Comparison of ENCODE assay signal across 16 cellular contexts in genomic region chr6:93087606-93088005, GRCh38.
"Had no signal": no experiment of that assay in that cellular context is flagged by ENCODE, and none has a peak within 500 bp of the region (broad histone marks: within the 10 kb centered on the region; RNA-seq: fewer than 3 reads in every experiment).

No MANE protein-coding gene starts in this region.

- ATAC-seq: left colon; left ventricle myocardium superior; sciatic nerve; stimulated activated naive B cell treated with anti-CD40 and anti-IgM and Interleukin-4, amounts not matched to agents 10 μg/mL and 1 μg/mL and 100 μg/mL, for 72 hours; stimulated activated naive CD8-positive, alpha-beta T cell treated with anti-CD3 and anti-CD28 coated beads, Interleukin-15, amount 100 ng/mL, for 72 hours; upper lobe of right lung had no signal

- DNase-seq: foreskin melanocyte; head of caudate nucleus; left colon; left ventricle myocardium superior; mesenchymal stem cell; naive B cell; posterior cingulate gyrus; stimulated activated CD4-positive, alpha-beta T cell treated with anti-CD3 and anti-CD28 coated beads, Interleukin-2, amount 100 ng/mL, for 24 hours; stimulated activated CD4-positive, alpha-beta T cell treated with anti-CD3 and anti-CD28 coated beads, Interleukin-4, amount 100 ng/mL, for 4 hours; stimulated activated naive B cell treated with anti-CD40 and anti-IgM and Interleukin-4, amounts not matched to agents 10 μg/mL and 1 μg/mL and 100 μg/mL, for 72 hours; stimulated activated naive CD8-positive, alpha-beta T cell treated with anti-CD3 and anti-CD28 coated beads, Interleukin-15, amount 100 ng/mL, for 72 hours; testis; upper lobe of right lung had no signal

- H3K27ac Mint-ChIP-seq: dendritic cell treated with granulocyte-macrophage colony-stimulating factor and Interleukin-4, amounts not matched to agents 40 ng/mL and 50 ng/mL, for 4 days; naive B cell; stimulated activated naive B cell treated with anti-CD40 and anti-IgM and Interleukin-4, amounts not matched to agents 10 μg/mL and 1 μg/mL and 100 μg/mL, for 72 hours; stimulated activated naive CD8-positive, alpha-beta T cell treated with anti-CD3 and anti-CD28 coated beads, Interleukin-15, amount 100 ng/mL, for 72 hours had no signal

- H3K4me3 Mint-ChIP-seq: dendritic cell treated with granulocyte-macrophage colony-stimulating factor and Interleukin-4, amounts not matched to agents 40 ng/mL and 50 ng/mL, for 4 days; naive B cell; stimulated activated naive B cell treated with anti-CD40 and anti-IgM and Interleukin-4, amounts not matched to agents 10 μg/mL and 1 μg/mL and 100 μg/mL, for 72 hours; stimulated activated naive CD8-positive, alpha-beta T cell treated with anti-CD3 and anti-CD28 coated beads, Interleukin-15, amount 100 ng/mL, for 72 hours had no signal

- H3K9me3 Mint-ChIP-seq: dendritic cell treated with granulocyte-macrophage colony-stimulating factor and Interleukin-4, amounts not matched to agents 40 ng/mL and 50 ng/mL, for 4 days; nephron; stimulated activated naive B cell treated with anti-CD40 and anti-IgM and Interleukin-4, amounts not matched to agents 10 μg/mL and 1 μg/mL and 100 μg/mL, for 72 hours; stimulated activated naive CD8-positive, alpha-beta T cell treated with anti-CD3 and anti-CD28 coated beads, Interleukin-15, amount 100 ng/mL, for 72 hours had no signal

- H3K36me3 Mint-ChIP-seq: naive B cell; stimulated activated naive B cell treated with anti-CD40 and anti-IgM and Interleukin-4, amounts not matched to agents 10 μg/mL and 1 μg/mL and 100 μg/mL, for 72 hours had no signal

- H3K4me1 Mint-ChIP-seq: naive B cell; stimulated activated naive B cell treated with anti-CD40 and anti-IgM and Interleukin-4, amounts not matched to agents 10 μg/mL and 1 μg/mL and 100 μg/mL, for 72 hours; stimulated activated naive CD8-positive, alpha-beta T cell treated with anti-CD3 and anti-CD28 coated beads, Interleukin-15, amount 100 ng/mL, for 72 hours had no signal

- H3K27me3 Mint-ChIP-seq: dendritic cell treated with granulocyte-macrophage colony-stimulating factor and Interleukin-4, amounts not matched to agents 40 ng/mL and 50 ng/mL, for 4 days; stimulated activated naive B cell treated with anti-CD40 and anti-IgM and Interleukin-4, amounts not matched to agents 10 μg/mL and 1 μg/mL and 100 μg/mL, for 72 hours; stimulated activated naive CD8-positive, alpha-beta T cell treated with anti-CD3 and anti-CD28 coated beads, Interleukin-15, amount 100 ng/mL, for 72 hours had no signal
